ENCODE assay signal across 8 cellular contexts in the genomic region with DNA sequence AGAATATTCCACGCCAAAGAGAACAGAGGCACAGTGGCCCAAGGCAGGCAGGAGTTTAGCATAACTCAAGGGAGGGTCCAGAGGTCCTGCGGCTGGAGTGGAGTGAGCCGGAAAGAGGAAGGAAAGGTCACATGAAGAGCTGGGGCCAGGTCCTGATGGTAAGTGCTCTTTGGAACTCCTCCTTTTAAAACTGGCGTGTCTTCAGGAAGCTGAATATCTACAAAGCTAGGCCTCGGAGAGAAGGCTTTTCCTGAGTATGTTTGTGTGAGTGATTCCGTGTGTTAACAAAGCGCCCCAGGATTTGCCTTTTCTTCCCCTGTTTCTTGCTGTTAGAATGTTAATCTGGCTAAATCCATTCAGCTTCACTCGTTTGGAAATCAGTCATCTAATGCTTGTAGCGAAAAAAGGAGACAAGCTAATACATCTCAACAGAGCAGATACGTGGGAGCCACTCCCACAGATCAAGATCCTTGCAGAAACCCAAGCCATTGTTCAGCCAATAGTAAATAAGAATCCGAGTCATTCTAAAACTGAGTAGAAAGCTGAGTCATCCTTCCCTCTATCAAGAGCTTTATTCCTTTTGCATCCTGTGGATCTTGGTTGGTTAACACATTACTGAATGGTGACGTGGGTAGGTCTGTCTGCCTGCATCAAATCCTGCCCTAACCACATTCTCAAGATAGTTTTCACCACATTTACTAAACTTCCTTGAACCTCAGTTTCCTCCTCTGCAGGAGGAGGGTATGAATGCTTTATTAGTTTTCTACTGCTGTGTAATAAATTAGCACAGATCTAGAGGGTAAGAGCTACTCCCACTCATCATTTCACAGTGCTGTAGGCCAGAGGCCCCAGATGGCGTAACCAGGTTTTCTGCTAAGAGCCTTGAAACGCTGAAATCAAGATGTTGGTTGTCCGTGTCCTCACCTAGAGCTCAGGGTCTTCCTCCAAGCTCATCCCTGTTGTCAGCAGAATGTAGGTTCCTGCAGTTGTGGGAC. TPM values are rescaled to one million over a fixed set of nuclear protein-coding genes. Genes with fewer than 3 reads are reported as not detected.
DNase-seq lines count a peak whose midpoint lies in the region; ATAC-seq, FAIRE-seq and TF ChIP-seq lines count a peak whose summit lies in the region.

No MANE protein-coding gene starts in this region.

- H3K9ac ChIP-seq in keratinocyte (ENCODE audit: control insufficient read depth, extremely low read depth, insufficient read depth, low read length): peak overlapping the region; percentile 42

- DNase-seq in CD4-positive, CD25-positive, alpha-beta regulatory T cell: peak in 2 of 3 donors; percentile 60 to 87
- peak; percentile 70 to 99 for DNase-seq in PC-9
- peak; percentile 100 for DNase-seq in amniotic epithelial cell (ENCODE audit: low read depth)
- peak; percentile 83 for DNase-seq in keratinocyte (ENCODE audit: low read depth, low spot score)
- DNase-seq in stimulated activated CD8-positive, alpha-beta memory T cell treated with anti-CD3 and anti-CD28 coated beads, Interleukin-7, amount 100 ng/mL, for 24 hours (ENCODE audit: low read depth): peak; percentile 5
- DNase-seq in posterior cingulate gyrus: no peak

- H3K9me3 Mint-ChIP-seq in CD4-positive, CD25-positive, alpha-beta regulatory T cell: peaks cover 0 to 1% (median 0%) of the 10 kb centered on the region in 7 donors

- peak overlapping the region; percentile 63 for H3K27ac ChIP-seq in CD4-positive, CD25-positive, alpha-beta regulatory T cell (ENCODE audit: insufficient read depth, low read length, poor library complexity, severe bottlenecking)
- H3K27ac ChIP-seq in PC-9 (peak overlapping the region; percentile 100), keratinocyte (ENCODE audit: control insufficient read depth, insufficient read depth, low read length) (peak overlapping the region; percentile 74)

- H3K79me2 ChIP-seq in PC-9 (ENCODE audit: low read depth) (0 out of 2 replicates have a peak, but pooled peaks cover 4% of the 10 kb centered on the region), keratinocyte (ENCODE audit: control insufficient read depth, insufficient read depth, low read length) (no peaks in the 10 kb centered on the region)

- dilution Hi-C loops in keratinocyte (cut with MboI; ENCODE audit: extremely low pct_ligation_motif_present, low sequenced_read_pairs): no loop called here

- no peaks in the 10 kb centered on the region for H3K27me3 ChIP-seq in CD4-positive, CD25-positive, alpha-beta regulatory T cell (ENCODE audit: control insufficient read depth, insufficient read depth, low read length)
- H3K27me3 ChIP-seq in PC-9 (ENCODE audit: insufficient read depth, low read depth) (no peaks in the 10 kb centered on the region), keratinocyte (ENCODE audit: control insufficient read depth, extremely low read depth, insufficient read depth, low read length) (no peaks in the 10 kb centered on the region)

- TSS peak; percentile 77 for BruUV-seq in PC-9 (replicated peaks; lab: Mats Ljungman, UMichigan)

- CTCF ChIA-PET in PC-9 (lab: Charles Lee): interaction anchor here (0.7 to 1.5 kb wide), 5 partner anchors 9 to 1055 kb away, joined by 3 to 6 read pairs (median 4); no protein-coding TSS in a partner anchor

- no peaks in the 10 kb centered on the region for H3K36me3 Mint-ChIP-seq in CD4-positive, CD25-positive, alpha-beta regulatory T cell

- peak overlapping the region in 3 of 4 donors; percentile 2 to 48 (median 21) for H3K4me3 Mint-ChIP-seq in CD4-positive, CD25-positive, alpha-beta regulatory T cell

- no peaks in the 10 kb centered on the region for H3K27me3 Mint-ChIP-seq in CD4-positive, CD25-positive, alpha-beta regulatory T cell

- H2AFZ ChIP-seq in PC-9 (peak overlapping the region; percentile 79), keratinocyte (ENCODE audit: control insufficient read depth, low read length) (peak overlapping the region; percentile 91)

- no peaks in the 10 kb centered on the region for H3K36me3 ChIP-seq in CD4-positive, CD25-positive, alpha-beta regulatory T cell (ENCODE audit: control insufficient read depth, insufficient read depth, low read length)
- no peaks in the 10 kb centered on the region for H3K36me3 ChIP-seq in PC-9 (ENCODE audit: low read depth)
- no peaks in the 10 kb centered on the region for H3K36me3 ChIP-seq in keratinocyte (ENCODE audit: control insufficient read depth in 2 of 2, extremely low read depth in 1 of 2, insufficient read depth in 2 of 2, low read length in 2 of 2)

- ATAC-seq in CD4-positive, CD25-positive, alpha-beta regulatory T cell (ENCODE audit: low read depth in 2 of 2): peak; percentile 83 to 86
- ATAC-seq in GM19043 (IDR thresholded peaks at IDR 0.05; ENCODE audit: low read depth, unreplicated experiment) (peak; percentile 58), HG03135 (IDR thresholded peaks at IDR 0.05; ENCODE audit: unreplicated experiment) (peak; percentile 64)

- no peaks in the 10 kb centered on the region for H3K9me2 ChIP-seq in PC-9 (ENCODE audit: insufficient read depth)

- peak overlapping the region; percentile 82 to 83 (median 82) for H3K27ac Mint-ChIP-seq in CD4-positive, CD25-positive, alpha-beta regulatory T cell

- H3K4me1 Mint-ChIP-seq in CD4-positive, CD25-positive, alpha-beta regulatory T cell: peaks cover 13 to 20% (median 14%) of the 10 kb centered on the region in 4 donors

- intact Hi-C loops in PC-9 (cut with micrococcal nuclease; ENCODE audit: unreplicated experiment) (loop anchor here (1.0 to 2.0 kb wide), 4 partner anchors 29 to 122 kb away; a partner anchor contains a TSS), posterior cingulate gyrus (cut with DNase I) (no loop called here)

- H3K9me1 ChIP-seq in keratinocyte (ENCODE audit: control insufficient read depth, extremely low read depth, insufficient read depth, low read length): no peaks in the 10 kb centered on the region

- H3K4me1 ChIP-seq in CD4-positive, CD25-positive, alpha-beta regulatory T cell (ENCODE audit: control insufficient read depth, insufficient read depth, low read length, poor library complexity, severe bottlenecking): peaks cover 12% of the 10 kb centered on the region
- H3K4me1 ChIP-seq in PC-9 (replicated peaks; ENCODE audit: insufficient read depth) (peaks cover 66% of the 10 kb centered on the region), keratinocyte (ENCODE audit: control insufficient read depth, extremely low read depth, insufficient read depth, low read length) (peaks cover 12% of the 10 kb centered on the region)

- H3K9me3 ChIP-seq in CD4-positive, CD25-positive, alpha-beta regulatory T cell (ENCODE audit: control insufficient read depth in 2 of 2, low read length in 2 of 2): no peaks in the 10 kb centered on the region
- H3K9me3 ChIP-seq in PC-9 (ENCODE audit: insufficient read depth, low read depth) (no peaks in the 10 kb centered on the region), keratinocyte (ENCODE audit: control insufficient read depth, low read depth, low read length) (no peaks in the 10 kb centered on the region)

- no peaks in the 10 kb centered on the region for H4K20me1 ChIP-seq in PC-9 (ENCODE audit: insufficient read depth)
- H4K20me1 ChIP-seq in keratinocyte (ENCODE audit: control insufficient read depth, extremely low read depth, insufficient read depth, low read length): no peaks in the 10 kb centered on the region

- TF ChIP-seq CTCF in PC-9 (conservative IDR thresholded peaks at IDR 0.05): no peak
- TF ChIP-seq CTCF in keratinocyte (optimal IDR thresholded peaks at IDR 0.05 in 1 of 3, IDR thresholded peaks at IDR 0.05 in 1 of 3, conservative IDR thresholded peaks at IDR 0.05 in 1 of 3; ENCODE audit: extremely low read depth in 1 of 3, insufficient read depth in 2 of 3, low read length in 3 of 3): no peak

- peak overlapping the region; percentile 79 for H3K4me2 ChIP-seq in PC-9
- H3K4me2 ChIP-seq in keratinocyte (ENCODE audit: control insufficient read depth, extremely low read depth, insufficient read depth, low read depth, low read length): peak overlapping the region; percentile 62

- POLR2A ChIA-PET in PC-9 (lab: Charles Lee; ENCODE audit: unreplicated experiment): interaction anchor here (0.5 to 1.9 kb wide), 25 partner anchors 9 to 1491 kb away, joined by 3 to 29 read pairs (median 5); a partner anchor contains a TSS

- H3K4me3 ChIP-seq in CD4-positive, CD25-positive, alpha-beta regulatory T cell (ENCODE audit: low read depth, low read length): peak overlapping the region; percentile 53
- peak overlapping the region; percentile 56; the same call in 1 of the 2 replicates for H3K4me3 ChIP-seq in PC-9
- peak overlapping the region in 1 of 3 experiments; percentile 8 for H3K4me3 ChIP-seq in keratinocyte (ENCODE audit: control insufficient read depth in 2 of 3, extremely low read depth in 1 of 3, insufficient read depth in 2 of 3, low read depth in 1 of 3, low read length in 3 of 3)

- FAIRE-seq in keratinocyte (lab: Jason Lieb, UNC): peak; percentile 97

- peaks cover 46% of the 10 kb centered on the region for H3F3A ChIP-seq in PC-9 (ENCODE audit: insufficient read depth, low read depth)

RNA-seq across cellular contexts. Expression of a gene that starts 43.2 kb away (rescaled TPM):
- 1.5 TPM for total RNA-seq in CD4-positive, CD25-positive, alpha-beta regulatory T cell
- under 1 TPM in 3 of 4 donors, not detected in 1; 0.07 to 0.17 (median 0.14) TPM for polyA plus RNA-seq in CD4-positive, CD25-positive, alpha-beta regulatory T cell
- total RNA-seq in PC-9 (2021): 78.0 and 79.0 TPM in 2 replicates
- 6.8 to 7.2 TPM (median 6.9 TPM) in 3 replicates for polyA plus RNA-seq in keratinocyte
- polyA plus RNA-seq in keratinocyte (2011; ENCODE audit: low read depth): 7.9 TPM
- polyA plus RNA-seq in keratinocyte (2011; cell fraction: cytosol; rRNA removed): 4.2 and 5.2 TPM in 2 replicates
- 7.4 and 7.7 TPM in 2 replicates for polyA plus RNA-seq in keratinocyte (2011; cell fraction: nucleus; rRNA removed)
- polyA plus RNA-seq in keratinocyte (2012; ENCODE audit: low replicate concordance): 6.4 and 11.4 TPM in 2 replicates
- polyA minus RNA-seq in keratinocyte: 9.4 to 13.8 TPM (median 11.7 TPM) in 3 replicates
- 12.3 TPM for polyA minus RNA-seq in keratinocyte (2011; cell fraction: cytosol; rRNA and poly(A)+ RNA removed)
- 15.2 and 15.6 TPM in 2 replicates for polyA minus RNA-seq in keratinocyte (2011; cell fraction: nucleus; rRNA and poly(A)+ RNA removed)

Comparison
In these comparisons a context has a peak if more than half of its experiments do, and no peak if none do; other contexts are left out.
1. DNase-seq: peak in CD4-positive, CD25-positive, alpha-beta regulatory T cell (2 of 3), PC-9 (2 of 2), amniotic epithelial cell (single experiment), keratinocyte (single experiment) and stimulated activated CD8-positive, alpha-beta memory T cell treated with anti-CD3 and anti-CD28 coated beads, Interleukin-7, amount 100 ng/mL, for 24 hours (single experiment); none in posterior cingulate gyrus (0 of 10).
2. RNA of a gene that starts 43.2 kb away (total RNA-seq): 78.0 to 79.0 TPM in PC-9; 1.5 TPM in CD4-positive, CD25-positive, alpha-beta regulatory T cell (single experiment); every median in the first group is over 10 times any median in the second.
3. Peak in every context shown above with its lines, with median percentiles within 50 percentile points of each other: ATAC-seq and H3K27ac ChIP-seq.